Comparison of ENCODE assay signal across 32 cellular contexts in genomic region chr20:61109221-61109805, GRCh38.
"Had no signal": no experiment of that assay in that cellular context is flagged by ENCODE, and none has a peak within 500 bp of the region (broad histone marks: within the 10 kb centered on the region; RNA-seq: fewer than 3 reads in every experiment).

No MANE protein-coding gene starts in this region.

- FAIRE-seq: bronchial epithelial cell, TTC549 had no signal

- H3K36me3 ChIP-seq: ascending aorta, cardiac muscle cell had no signal

- H3K4me3 ChIP-seq: ascending aorta, cardiac muscle cell had no signal

- H3K4me1 ChIP-seq: ascending aorta had no signal

- ATAC-seq: activated CD4-positive, alpha-beta T cell treated with anti-CD3 and anti-CD28 coated beads for 36 hours; activated CD4-positive, CD25-positive, alpha-beta regulatory T cell treated with anti-CD3 and anti-CD28 coated beads, Interleukin-2, amount 50 U/mL, for 24 hours; activated CD8-positive, alpha-beta memory T cell treated with anti-CD3 and anti-CD28 coated beads, Interleukin-2, amount 10 ng/mL, durations not matched to agents 7 days and 5 days; activated CD8-positive, alpha-beta T cell treated with anti-CD3 and anti-CD28 coated beads, Interleukin-2, amount 10 ng/mL, durations not matched to agents 7 days and 5 days; activated naive CD8-positive, alpha-beta T cell treated with anti-CD3 and anti-CD28 coated beads, Interleukin-2, amount 50 U/mL, for 24 hours had no signal

- DNase-seq: activated CD4-positive, alpha-beta memory T cell treated with anti-CD3 and anti-CD28 coated beads, Interleukin-2, amount 10 ng/mL, durations not matched to agents 7 days and 5 days; activated CD4-positive, alpha-beta T cell treated with anti-CD3 and anti-CD28 coated beads for 1 hour; activated CD4-positive, alpha-beta T cell treated with anti-CD3 and anti-CD28 coated beads for 36 hours; activated CD4-positive, alpha-beta T cell treated with anti-CD3 and anti-CD28 coated beads for 48 hours; activated CD4-positive, alpha-beta T cell treated with anti-CD3 and anti-CD28 coated beads, Interleukin-2, amount 10 ng/mL, durations not matched to agents 7 days and 5 days; activated CD4-positive, alpha-beta T cell treated with anti-CD3 and anti-CD28 coated beads, Interleukin-2, amount 50 U/mL, for 48 hours; activated CD4-positive, CD25-positive, alpha-beta regulatory T cell; activated CD8-positive, alpha-beta memory T cell treated with anti-CD3 and anti-CD28 coated beads for 24 hours; activated CD8-positive, alpha-beta memory T cell treated with anti-CD3 and anti-CD28 coated beads, Interleukin-2, amount 10 ng/mL, durations not matched to agents 7 days and 5 days; activated CD8-positive, alpha-beta memory T cell treated with anti-CD3 and anti-CD28 coated beads, Interleukin-2, amount 50 U/mL, for 48 hours; activated CD8-positive, alpha-beta T cell treated with anti-CD3 and anti-CD28 coated beads, Interleukin-2, amount 10 ng/mL, durations not matched to agents 7 days and 5 days; activated effector memory CD4-positive, alpha-beta T cell treated with Interleukin-2 at 50 U/mL for 16 hours; activated gamma-delta T cell; activated naive CD4-positive, alpha-beta T cell treated with anti-CD3 and anti-CD28 coated beads, Interleukin-2, amount 10 ng/mL, durations not matched to agents 7 days and 5 days; activated naive CD4-positive, alpha-beta T cell treated with Interleukin-2 at 50 U/mL for 16 hours; activated naive CD8-positive, alpha-beta T cell treated with anti-CD3 and anti-CD28 coated beads, Interleukin-2, amount 10 ng/mL, durations not matched to agents 7 days and 5 days; activated naive CD8-positive, alpha-beta T cell treated with anti-CD3 and anti-CD28 coated beads, Interleukin-2, amount 50 U/mL, for 24 hours; activated T-cell treated with anti-CD3 and anti-CD28 coated beads, Interleukin-2, amount 50 U/mL, for 24 hours; activated T-cell treated with anti-CD3 and anti-CD28 coated beads, Interleukin-2, amount 50 U/mL, for 48 hours; amygdala; anterior cingulate cortex; caudate nucleus; cerebellar nuclear complex; T-helper 1 cell; T-helper 2 cell; T-helper 9 cell had no signal

- H3K27me3 ChIP-seq: ascending aorta, cardiac muscle cell had no signal

- H3K9me3 ChIP-seq: ascending aorta had no signal

- H3K27ac ChIP-seq: ascending aorta, cardiac muscle cell, VCaP had no signal
